Comparison of ENCODE assay signal across 8 cellular contexts in the genomic region with DNA sequence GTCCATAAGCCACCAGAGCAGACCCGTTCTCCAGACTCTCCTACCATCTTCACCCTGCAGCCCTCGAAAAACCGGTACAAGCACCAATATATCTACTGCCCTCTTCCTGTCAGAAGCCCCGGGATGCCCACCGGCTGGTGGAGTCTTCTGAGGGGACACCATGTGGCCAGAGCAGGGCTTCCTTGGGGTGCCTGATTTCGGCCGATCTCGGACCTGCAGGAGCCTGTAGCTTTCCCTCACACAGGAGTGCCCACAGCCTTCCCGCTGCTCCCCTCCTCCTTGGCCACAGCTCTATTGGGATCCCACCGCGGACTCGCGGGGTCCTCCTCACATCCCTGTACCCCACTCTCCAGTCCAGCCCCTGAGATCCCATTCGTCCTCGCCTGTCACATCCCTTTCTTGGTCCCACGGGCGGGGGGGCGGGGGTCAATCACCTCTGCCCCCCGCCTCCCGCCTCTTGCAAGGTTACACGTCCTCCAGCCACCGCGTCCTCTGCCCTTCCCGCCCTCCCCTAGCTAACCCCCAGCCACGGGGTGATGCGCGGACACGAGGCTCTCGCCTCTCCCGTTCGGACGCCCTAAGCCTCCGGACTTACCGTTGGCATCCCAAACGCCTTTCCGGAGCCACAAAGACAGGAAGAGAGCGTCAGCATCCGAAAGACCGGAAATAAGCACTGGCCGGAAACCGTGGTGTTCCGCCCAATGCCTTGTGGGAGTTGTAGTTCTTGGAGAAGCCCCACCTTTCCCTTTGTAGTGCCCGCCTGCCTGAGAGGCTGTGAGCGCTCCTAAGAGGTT. TPM values are rescaled to one million over a fixed set of nuclear protein-coding genes. Genes with fewer than 3 reads are reported as not detected.
DNase-seq lines count a peak whose midpoint lies in the region; ATAC-seq lines count a peak whose summit lies in the region.

A gene (minus strand): TSS at position 659 of the 794 bp plus-strand sequence. CDS start 784 bp downstream, outside the sequence.

- ATAC-seq in GM19043 (IDR thresholded peaks at IDR 0.05; ENCODE audit: low read depth, unreplicated experiment) (peak; percentile 95), HG03432 (IDR thresholded peaks at IDR 0.05; ENCODE audit: unreplicated experiment) (peak; percentile 98), left lobe of liver (peak; percentile 99)

- DNase-seq in AG20443 (ENCODE audit: low spot score) (peak; percentile 97), NCI-H510A treated with DMSO at 0.1 percent for 48 hours (lab: John Stamatoyannopoulos, UW) (peak; percentile 91), dedifferentiated amniotic fluid mesenchymal stem cell (ENCODE audit: extremely low spot score) (peak; percentile 94), left lobe of liver (ENCODE audit: low spot score) (peak; percentile 91)
- DNase-seq in activated CD4-positive, alpha-beta T cell treated with anti-CD3 and anti-CD28 coated beads for 4 hours: peak; percentile 81 to 82
- DNase-seq in stimulated activated CD4-positive, alpha-beta T cell treated with anti-CD3 and anti-CD28 coated beads, Interleukin-2, amount 100 ng/mL, for 4 hours (ENCODE audit: low read depth): peak; percentile 79

RNA-seq across cellular contexts. Expression of the gene that starts here (rescaled TPM):
- total RNA-seq in left lobe of liver: 95.6 TPM

Comparison
In these comparisons a context has a peak if more than half of its experiments do, and no peak if none do; other contexts are left out.
1. Peak in every context shown above with its lines: DNase-seq and ATAC-seq.